In genomic region chr4:156803056-156803455, GRCh38 we compare ENCODE assay signal across 25 cellular contexts.
DNase-seq lines count a peak whose midpoint lies in the region; ATAC-seq and TF ChIP-seq lines count a peak whose summit lies in the region.
"Had no signal": no experiment of that assay in that cellular context is flagged by ENCODE, and none has a peak within 500 bp of the region (broad histone marks: within the 10 kb centered on the region; RNA-seq: fewer than 3 reads in every experiment).

No MANE protein-coding gene starts in this region.

- in situ Hi-C loops in IMR-90 (cut with MboI; ENCODE audit: low sequenced_read_pairs): no loop called here
- in situ Hi-C loops in mammary epithelial cell (cut with MboI; ENCODE audit: low sequenced_read_pairs in 2 of 2): no loop called here

- H3K36me3 Mint-ChIP-seq in neural progenitor cell (no peaks in the 10 kb centered on the region), progenitor cell of endocrine pancreas (ENCODE audit: insufficient read depth) (no peaks in the 10 kb centered on the region)
- H3K36me3 Mint-ChIP-seq: immature natural killer cell had no signal

- H2BK120ac ChIP-seq in IMR-90 (ENCODE audit: low read depth, low read length): no peak overlapping the region

- no peak overlapping the region for H3K14ac ChIP-seq in IMR-90 (replicated peaks; ENCODE audit: low read depth, low read length)

- H3K27ac ChIP-seq in IMR-90 (ENCODE audit: insufficient read depth, low read length) (no peak overlapping the region), mammary epithelial cell (ENCODE audit: insufficient read depth, low read depth, low read length) (no peak overlapping the region), neural progenitor cell (no peak overlapping the region)
- H3K27ac ChIP-seq: C4-2B, cardiac muscle cell, foreskin keratinocyte had no signal

- peak overlapping the region; percentile 42; the same call in 1 of the 2 replicates for H3K4me2 ChIP-seq in IMR-90 (ENCODE audit: low read depth, low read length)
- no peak overlapping the region for H3K4me2 ChIP-seq in mammary epithelial cell (ENCODE audit: insufficient read depth, low read depth, low read length)
- H3K4me2 ChIP-seq in neural progenitor cell: no peak overlapping the region
- H3K4me2 ChIP-seq: smooth muscle cell had no signal

- H4K91ac ChIP-seq in IMR-90 (ENCODE audit: insufficient read depth, low read depth, low read length): no peak overlapping the region

- TF ChIP-seq POLR2A in IMR-90 (IDR thresholded peaks at IDR 0.05; ENCODE audit: low read depth, low read length): no peak

- no peaks in the 10 kb centered on the region for H3K9me3 ChIP-seq in IMR-90 (ENCODE audit: control insufficient read depth, insufficient read depth, low read length)
- H3K9me3 ChIP-seq in mammary epithelial cell (replicated peaks; ENCODE audit: insufficient read depth, low read length): no peaks in the 10 kb centered on the region
- H3K9me3 ChIP-seq in neural progenitor cell (ENCODE audit: low read depth): no peaks in the 10 kb centered on the region

- H3K4me3 Mint-ChIP-seq in neural progenitor cell (no peak overlapping the region), progenitor cell of endocrine pancreas (ENCODE audit: low read depth) (no peak overlapping the region)
- H3K4me3 Mint-ChIP-seq: immature natural killer cell; T-helper 1 cell treated with Interleukin-12 subunit alpha and Interleukin-12 subunit beta and Interleukin-4 antibody, amounts not matched to agents 30 μg/mL and 1 μg/mL, for 36 hours had no signal

- no peak overlapping the region; a peak in 1 of 4 replicates for H4K8ac ChIP-seq in IMR-90 (ENCODE audit: low read depth in 2 of 2, low read length in 2 of 2)

- no peak overlapping the region for H3K27ac Mint-ChIP-seq in neural progenitor cell
- H3K27ac Mint-ChIP-seq in progenitor cell of endocrine pancreas: no peak overlapping the region
- H3K27ac Mint-ChIP-seq: immature natural killer cell; T-helper 1 cell treated with Interleukin-12 subunit alpha and Interleukin-12 subunit beta and Interleukin-4 antibody, amounts not matched to agents 30 μg/mL and 1 μg/mL, for 36 hours had no signal

- TF ChIP-seq RAD21 in IMR-90 (IDR thresholded peaks at IDR 0.05; ENCODE audit: low read length): no peak

- peak overlapping the region; percentile 35; the same call in 1 of the 2 replicates for H3K4ac ChIP-seq in IMR-90 (ENCODE audit: low read depth, low read length)

- peaks cover 2% of the 10 kb centered on the region; the same call in 1 of the 2 replicates for H3K36me3 ChIP-seq in IMR-90 (ENCODE audit: control insufficient read depth, insufficient read depth, low read length)
- H3K36me3 ChIP-seq in mammary epithelial cell (ENCODE audit: insufficient read depth, low read length): no peaks in the 10 kb centered on the region
- no peaks in the 10 kb centered on the region for H3K36me3 ChIP-seq in neural progenitor cell
- H3K36me3 ChIP-seq: cardiac muscle cell had no signal

- CTCF ChIA-PET in IMR-90 (lab: Yijun Ruan, JAX): interaction anchor here (1.0 kb wide), 1 partner anchor 166 kb away, joined by 3 read pairs; no protein-coding TSS in a partner anchor
- CTCF ChIA-PET in mammary epithelial cell (lab: Charles Lee; ENCODE audit: low non-redundant PET): no interaction called here

- no peak overlapping the region for H3K23ac ChIP-seq in IMR-90 (ENCODE audit: low read depth, low read length)

- H3K9me1 ChIP-seq in IMR-90 (ENCODE audit: insufficient read depth, low read length): no peaks in the 10 kb centered on the region

- H2BK15ac ChIP-seq in IMR-90 (ENCODE audit: low read depth, low read length): no peak overlapping the region

- BruUV-seq in IMR-90 (replicated peaks; lab: Mats Ljungman, UMichigan) (no TSS peak), mammary epithelial cell (replicated peaks; lab: Mats Ljungman, UMichigan) (no TSS peak)

- POLR2A ChIA-PET in IMR-90 (lab: Charles Lee; ENCODE audit: unreplicated experiment): no interaction called here

- DNase-seq in AG20443 (ENCODE audit: low spot score) (peak; percentile 35), IMR-90 (peak; percentile 66), mammary epithelial cell (peak; percentile 19), neural progenitor cell (ENCODE audit: low spot score) (no peak), NCI-H1105 treated with DMSO at 0.1 percent for 48 hours (lab: John Stamatoyannopoulos, UW) (no peak), DMS153 (lab: John Stamatoyannopoulos, UW) (no peak), cerebellum (ENCODE audit: low spot score) (no peak), progenitor cell of endocrine pancreas (ENCODE audit: low spot score, unreplicated experiment) (no peak)
- DNase-seq: activated CD4-positive, alpha-beta T cell treated with anti-CD3 and anti-CD28 coated beads for 4 hours; activated CD8-positive, alpha-beta memory T cell treated with anti-CD3 and anti-CD28 coated beads for 24 hours; activated naive CD4-positive, alpha-beta T cell; activated T-cell treated with anti-CD3 and anti-CD28 coated beads, Interleukin-2, amount 50 U/mL, for 1 hour; dorsolateral prefrontal cortex; foreskin keratinocyte; immature natural killer cell; Karpas-422; mesendoderm; NCI-H1694; NCI-H510A; substantia nigra had no signal

- H3K27me3 ChIP-seq in IMR-90 (ENCODE audit: control insufficient read depth, insufficient read depth, low read length) (no peaks in the 10 kb centered on the region), mammary epithelial cell (ENCODE audit: insufficient read depth, low read length) (no peaks in the 10 kb centered on the region), neural progenitor cell (no peaks in the 10 kb centered on the region)
- H3K27me3 ChIP-seq: cardiac muscle cell, dorsolateral prefrontal cortex, foreskin keratinocyte had no signal

- no peaks in the 10 kb centered on the region for H3F3A ChIP-seq in neural progenitor cell (ENCODE audit: low read depth)

- H3K79me2 ChIP-seq in mammary epithelial cell (ENCODE audit: insufficient read depth, low read length) (peaks cover 2% of the 10 kb centered on the region), neural progenitor cell (ENCODE audit: low read depth) (no peaks in the 10 kb centered on the region)

- peak; percentile 68 for ATAC-seq in IMR-90 (ENCODE audit: low read depth)
- ATAC-seq: foreskin keratinocyte, left lobe of liver had no signal

- H3K9ac ChIP-seq in IMR-90 (ENCODE audit: low read depth, low read length) (no peak overlapping the region), mammary epithelial cell (ENCODE audit: insufficient read depth, low read length) (no peak overlapping the region), neural progenitor cell (no peak overlapping the region)

- H3K27me3 Mint-ChIP-seq in neural progenitor cell (ENCODE audit: insufficient read depth, low read depth) (no peaks in the 10 kb centered on the region), progenitor cell of endocrine pancreas (no peaks in the 10 kb centered on the region)

- H2AFZ ChIP-seq in IMR-90 (replicated peaks; ENCODE audit: low read length, poor library complexity) (no peak overlapping the region), mammary epithelial cell (ENCODE audit: low read depth, low read length) (no peak overlapping the region), neural progenitor cell (replicated peaks) (peak overlapping the region; percentile 59)

- H4K20me1 ChIP-seq in IMR-90 (ENCODE audit: insufficient read depth, low read length): no peaks in the 10 kb centered on the region
- no peaks in the 10 kb centered on the region for H4K20me1 ChIP-seq in mammary epithelial cell (ENCODE audit: insufficient read depth, low read length)
- no peaks in the 10 kb centered on the region for H4K20me1 ChIP-seq in neural progenitor cell (ENCODE audit: low read depth)

- TF ChIP-seq CTCF in IMR-90 (conservative IDR thresholded peaks at IDR 0.05; ENCODE audit: low read depth, low read length) (no peak), mammary epithelial cell (conservative IDR thresholded peaks at IDR 0.05 in 1 of 2, IDR thresholded peaks at IDR 0.05 in 1 of 2; ENCODE audit: extremely low read depth in 1 of 2, insufficient read depth in 1 of 2, low read depth in 1 of 2, low read length in 2 of 2) (no peak), neural progenitor cell (IDR thresholded peaks at IDR 0.05) (no peak), progenitor cell of endocrine pancreas (IDR thresholded peaks at IDR 0.05; ENCODE audit: unreplicated experiment) (no peak)

- peak overlapping the region; percentile 30; the same call in 1 of the 2 replicates for H3K18ac ChIP-seq in IMR-90 (ENCODE audit: low read depth, low read length)

- dilution Hi-C loops in IMR-90 (cut with HindIII; ENCODE audit: low sequenced_read_pairs, unreplicated experiment) (no loop called here), mammary epithelial cell (cut with HindIII; ENCODE audit: low sequenced_read_pairs) (no loop called here)

- H4K5ac ChIP-seq in IMR-90 (ENCODE audit: low read depth, low read length): peak overlapping the region; percentile 55; the same call in 1 of the 2 replicates

- H2BK5ac ChIP-seq in IMR-90 (ENCODE audit: low read depth, low read length, poor library complexity, severe bottlenecking): peak overlapping the region; percentile 56

- H3K79me1 ChIP-seq in IMR-90 (ENCODE audit: low read depth in 1 of 2, low read length in 2 of 2): peaks cover 5 to 15% of the 10 kb centered on the region in 2 experiments; a peak in 2 of 4 replicates

- H3K4me1 ChIP-seq in IMR-90 (ENCODE audit: control insufficient read depth, insufficient read depth, low read length) (peaks cover 4% of the 10 kb centered on the region; the same call in 1 of the 2 replicates), mammary epithelial cell (ENCODE audit: insufficient read depth, low read length) (peaks cover 34% of the 10 kb centered on the region), neural progenitor cell (peaks cover 14% of the 10 kb centered on the region)

- no peak overlapping the region for H3K4me3 ChIP-seq in IMR-90 (ENCODE audit: insufficient read depth, low read depth, low read length)
- H3K4me3 ChIP-seq in mammary epithelial cell (replicated peaks in 1 of 3; ENCODE audit: insufficient read depth in 1 of 3, low read depth in 2 of 3, low read length in 3 of 3): no peak overlapping the region
- H3K4me3 ChIP-seq in neural progenitor cell: no peak overlapping the region
- H3K4me3 ChIP-seq: cardiac muscle cell, dorsolateral prefrontal cortex, smooth muscle cell had no signal

- 60% methylated on average over 1 of the region's 2 CpGs; no CpG with 5 or more reads in 1 of the 2 experiments for WGBS in IMR-90 (ENCODE audit: extremely low coverage in 2 of 2, insufficient read length in 1 of 2), 2 experiments
- whole genome bisulfite sequencing in mammary epithelial cell (ENCODE audit: low coverage, missing lambda C conversion rate): 88% methylated on average over 2 of the region's 2 CpGs

- H3K56ac ChIP-seq in IMR-90 (ENCODE audit: extremely low read depth, insufficient read depth, low read length): no peak overlapping the region

- peak overlapping the region; percentile 38; the same call in 1 of the 2 replicates for H2BK20ac ChIP-seq in IMR-90 (ENCODE audit: low read depth, low read length)

- intact Hi-C loops in IMR-90 (cut with micrococcal nuclease): no loop called here
- intact Hi-C loops in mammary epithelial cell (cut with micrococcal nuclease): no loop called here

- no peak overlapping the region for H2AK9ac ChIP-seq in IMR-90 (replicated peaks; ENCODE audit: low read depth, low read length, poor library complexity)

- H2AK5ac ChIP-seq in IMR-90 (ENCODE audit: low read depth, low read length): no peak overlapping the region

- H3K4me1 Mint-ChIP-seq in neural progenitor cell (peaks cover 24% of the 10 kb centered on the region), progenitor cell of endocrine pancreas (ENCODE audit: low read depth) (peaks cover 8% of the 10 kb centered on the region)
- H3K4me1 Mint-ChIP-seq: immature natural killer cell had no signal

- H3K9me3 Mint-ChIP-seq in neural progenitor cell: no peaks in the 10 kb centered on the region
- H3K9me3 Mint-ChIP-seq in progenitor cell of endocrine pancreas (ENCODE audit: low read depth): no peaks in the 10 kb centered on the region
- H3K9me3 Mint-ChIP-seq: T-helper 1 cell treated with Interleukin-12 subunit alpha and Interleukin-12 subunit beta and Interleukin-4 antibody, amounts not matched to agents 30 μg/mL and 1 μg/mL, for 36 hours had no signal

Comparison
In these comparisons a context has a peak if more than half of its experiments do, and no peak if none do; other contexts are left out.
1. DNase-seq: peak in AG20443 (single experiment), IMR-90 (single experiment) and mammary epithelial cell (single experiment); none in neural progenitor cell (single experiment), NCI-H1105 treated with DMSO at 0.1 percent for 48 hours (single experiment), DMS153 (single experiment), cerebellum (single experiment) and progenitor cell of endocrine pancreas (single experiment).